11 cellular contexts compared by ENCODE assay signal in genomic region chr2:170180031-170180566, GRCh38. TPM values are rescaled to one million over a fixed set of nuclear protein-coding genes. Genes with fewer than 3 reads are reported as not detected.
DNase-seq lines count a peak whose midpoint lies in the region; ATAC-seq and TF ChIP-seq lines count a peak whose summit lies in the region.
"Had no signal": no experiment of that assay in that cellular context is flagged by ENCODE, and none has a peak within 500 bp of the region (broad histone marks: within the 10 kb centered on the region; RNA-seq: fewer than 3 reads in every experiment).

No MANE protein-coding gene starts in this region.

- H3K4me3 ChIP-seq in RWPE2 (ENCODE audit: severe bottlenecking) (no peak overlapping the region), transverse colon (no peak overlapping the region), lower leg skin (ENCODE audit: low read depth, poor library complexity, severe bottlenecking) (no peak overlapping the region)
- H3K4me3 ChIP-seq: HAP-1 had no signal

- in situ Hi-C loops in G401 (cut with HindIII; ENCODE audit: low sequenced_read_pairs), result no loop called here
- in situ Hi-C loops in transverse colon (cut with MboI; ENCODE audit: low pct_ligation_motif_present in 1 of 4, low pct_unique_long_range_greater_than_20kb in 1 of 4, low sequenced_read_pairs in 3 of 4), result no loop called here

- TF ChIP-seq CTCF in RWPE2 (IDR thresholded peaks at IDR 0.05; ENCODE audit: poor library complexity, severe bottlenecking), result no peak
- no peak for TF ChIP-seq CTCF in transverse colon (IDR thresholded peaks at IDR 0.05)
- TF ChIP-seq CTCF in lower leg skin (IDR thresholded peaks at IDR 0.05), result no peak

- TF ChIP-seq EP300 in transverse colon (IDR thresholded peaks at IDR 0.05; ENCODE audit: low read depth), result no peak

- H3K27ac ChIP-seq in RWPE2 (ENCODE audit: poor library complexity, severe bottlenecking) (no peak overlapping the region), transverse colon (no peak overlapping the region)

- H3K27me3 ChIP-seq in RWPE2 (ENCODE audit: insufficient read depth, poor library complexity, severe bottlenecking) (no peaks in the 10 kb centered on the region), transverse colon (no peaks in the 10 kb centered on the region)

- DNase-seq in G401 (ENCODE audit: low spot score), result peak; percentile 39
- no peak for DNase-seq in RWPE2 (ENCODE audit: low spot score)
- DNase-seq in transverse colon, result no peak
- DNase-seq in HEK293T (ENCODE audit: extremely low spot score), result no peak
- no peak for DNase-seq in lower leg skin (ENCODE audit: low spot score in 2 of 2)
- DNase-seq in iPS-NIHi11 (ENCODE audit: low spot score), result no peak
- DNase-seq: NCI-H446 treated with DMSO at 0.1 percent for 48 hours, substantia nigra had no signal

- WGBS in transverse colon (ENCODE audit: low coverage in 1 of 2), 2 donors, result 69 to 71% methylated on average over 3 of the region's 3 CpGs
- WGBS in lower leg skin, 2 donors, result 56 to 58% methylated on average over 3 of the region's 3 CpGs

- TF ChIP-seq POLR2A in transverse colon (IDR thresholded peaks at IDR 0.05) (no peak), lower leg skin (IDR thresholded peaks at IDR 0.05) (no peak)

- H3K9me3 ChIP-seq in RWPE2 (ENCODE audit: severe bottlenecking), result no peaks in the 10 kb centered on the region
- H3K9me3 ChIP-seq in transverse colon, result peaks cover 0 to 2% of the 10 kb centered on the region in 2 donors
- H3K9me3 ChIP-seq: HAP-1 had no signal

- H3K36me3 ChIP-seq in RWPE2 (ENCODE audit: low read depth) (no peaks in the 10 kb centered on the region), transverse colon (no peaks in the 10 kb centered on the region)
- H3K36me3 ChIP-seq: HAP-1 had no signal

- CTCF ChIA-PET in HEK293T (lab: Yijun Ruan, JAX), result no interaction called here

- intact Hi-C loops in transverse colon (cut with DNase I; ENCODE audit: low total_unique reads), result no loop called here
- intact Hi-C loops in lower leg skin (cut with DNase I; ENCODE audit: low total_unique reads), result no loop called here

- POLR2A ChIA-PET in HEK293T (lab: Yijun Ruan, JAX), result no interaction called here

- no peaks in the 10 kb centered on the region for H3K4me1 ChIP-seq in RWPE2 (ENCODE audit: insufficient read depth, poor library complexity, severe bottlenecking)
- no peaks in the 10 kb centered on the region for H3K4me1 ChIP-seq in transverse colon

- peak; percentile 86 for ATAC-seq in GM19455 (IDR thresholded peaks at IDR 0.05; ENCODE audit: unreplicated experiment)
- ATAC-seq in HG03095 (IDR thresholded peaks at IDR 0.05; ENCODE audit: unreplicated experiment), result peak; percentile 78
- ATAC-seq in RWPE2 (ENCODE audit: low read depth), result peak; percentile 38; the same call in 1 of the 3 replicates

TF ChIP-seq in HEK293T, 16 proteins besides CTCF, POLR2A, EP300 and RAD21:
- TF ChIP-seq HDGF (IDR thresholded peaks at IDR 0.05; ENCODE audit: borderline replicate concordance), result no peak
- TF ChIP-seq FOXA1 (IDR thresholded peaks at IDR 0.05), result no peak
- TF ChIP-seq L3MBTL2 (conservative IDR thresholded peaks at IDR 0.05), result no peak
- no peak for TF ChIP-seq ZNF384 (IDR thresholded peaks at IDR 0.05)
- TF ChIP-seq PKNOX1 (IDR thresholded peaks at IDR 0.05), result no peak

RNA-seq across cellular contexts. Expression of gene MYO3B, which starts 2.2 kb away (rescaled TPM):
- 7.8 and 11.9 TPM in 2 replicates for total RNA-seq in G401 (2014; rRNA removed; shearing (Covaris generic))
- under 1 TPM in 1 of 4 donors, not detected in 3; 0.48 TPM for total RNA-seq in transverse colon
- under 1 TPM; 0.17 to 0.81 (median 0.66) TPM for total RNA-seq in lower leg skin
